In the genomic region with DNA sequence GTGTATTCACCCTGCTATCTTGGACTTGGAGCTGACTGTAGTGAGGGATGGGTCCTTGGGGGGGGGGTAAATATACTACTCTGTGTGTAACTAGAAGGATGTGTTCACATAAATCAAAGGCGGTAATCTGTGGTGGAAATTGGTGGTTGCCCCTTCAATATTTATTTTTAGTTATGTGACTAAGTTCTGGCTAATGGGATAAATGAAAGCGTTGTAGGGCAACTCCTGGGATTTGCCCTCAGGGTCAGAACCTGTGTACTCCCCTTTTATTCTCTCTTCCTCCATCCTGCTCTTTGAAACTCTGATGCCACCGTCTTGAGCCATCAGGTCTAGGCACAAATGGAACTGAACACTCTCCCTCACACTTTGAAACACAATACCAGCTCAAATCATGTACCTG, we compare ENCODE assay signal across 16 cellular contexts. TPM values are rescaled to one million over a fixed set of nuclear protein-coding genes. Genes with fewer than 3 reads are reported as not detected.
A peak's percentile ranks its signal among the peaks of the same experiment; 100 is the strongest.
DNase-seq lines count a peak whose midpoint lies in the region; ATAC-seq and TF ChIP-seq lines count a peak whose summit lies in the region.
"Had no signal": no experiment of that assay in that cellular context is flagged by ENCODE, and none has a peak within 500 bp of the region (broad histone marks: within the 10 kb centered on the region; RNA-seq: fewer than 3 reads in every experiment).

No MANE protein-coding gene starts in this region.

- H3K36me3 ChIP-seq in OCI-LY3 (replicated peaks; ENCODE audit: low read depth, low read length) (no peaks in the 10 kb centered on the region), neural progenitor cell (no peaks in the 10 kb centered on the region), left lung (no peaks in the 10 kb centered on the region)
- H3K36me3 ChIP-seq: BE2C had no signal

- H3K4me1 ChIP-seq in OCI-LY3 (ENCODE audit: low read length) (peaks cover 22% of the 10 kb centered on the region), neural progenitor cell (no peaks in the 10 kb centered on the region), left lung (peaks cover 0 to 8% of the 10 kb centered on the region in 2 donors)
- H3K4me1 ChIP-seq: BE2C had no signal

- H3K9me3 Mint-ChIP-seq in neural progenitor cell = no peaks in the 10 kb centered on the region
- H3K9me3 Mint-ChIP-seq: CD4-positive, CD25-positive, alpha-beta regulatory T cell; H9 had no signal

- peaks cover 4% of the 10 kb centered on the region for H3K4me1 Mint-ChIP-seq in neural progenitor cell

- H3K27ac ChIP-seq in OCI-LY3 (ENCODE audit: low read length) (no peak overlapping the region), neural progenitor cell (no peak overlapping the region), left lung (no peak overlapping the region)

- H2AFZ ChIP-seq in OCI-LY3 (ENCODE audit: low read depth, low read length) (no peak overlapping the region), neural progenitor cell (replicated peaks) (no peak overlapping the region)

- no peaks in the 10 kb centered on the region for H3K79me2 ChIP-seq in OCI-LY3 (ENCODE audit: low read length)
- no peaks in the 10 kb centered on the region for H3K79me2 ChIP-seq in neural progenitor cell (ENCODE audit: low read depth)

- ATAC-seq in left lung = no peak
- ATAC-seq: GM12878 had no signal

- no peaks in the 10 kb centered on the region for H3K36me3 Mint-ChIP-seq in neural progenitor cell
- H3K36me3 Mint-ChIP-seq: CD4-positive, CD25-positive, alpha-beta regulatory T cell had no signal

- H3K27me3 ChIP-seq in OCI-LY3 (ENCODE audit: low read depth, low read length) = peaks cover 15% of the 10 kb centered on the region
- peaks cover 10% of the 10 kb centered on the region for H3K27me3 ChIP-seq in neural progenitor cell
- no peaks in the 10 kb centered on the region for H3K27me3 ChIP-seq in left lung
- H3K27me3 ChIP-seq: BE2C had no signal

- no peaks in the 10 kb centered on the region for H3K27me3 Mint-ChIP-seq in neural progenitor cell (ENCODE audit: insufficient read depth, low read depth)

- intact Hi-C loops in left lung (cut with DNase I) = no loop called here

- peak overlapping the region; percentile 29 for H3K27ac Mint-ChIP-seq in neural progenitor cell
- H3K27ac Mint-ChIP-seq: CD4-positive, CD25-positive, alpha-beta regulatory T cell; H9 had no signal

- CTCF ChIA-PET in GM10248 (lab: Yijun Ruan, JAX) = interaction anchor here (1.1 to 8.9 kb wide), 10 partner anchors 8 to 228 kb away, joined by 3 to 166 read pairs (median 16); no protein-coding TSS in a partner anchor

- H3K4me3 ChIP-seq in OCI-LY3 (ENCODE audit: low read length) = peak overlapping the region; percentile 66
- no peak overlapping the region for H3K4me3 ChIP-seq in neural progenitor cell
- H3K4me3 ChIP-seq in left lung = no peak overlapping the region
- H3K4me3 ChIP-seq: GM12878 had no signal

- DNase-seq in ELR (ENCODE audit: low read depth) = peak; percentile 36
- DNase-seq in M059J (ENCODE audit: low read depth) = peak; percentile 50
- no peak for DNase-seq in neural progenitor cell (ENCODE audit: low spot score)
- DNase-seq in activated CD8-positive, alpha-beta memory T cell treated with anti-CD3 and anti-CD28 coated beads for 24 hours = no peak
- DNase-seq in GM10248 (ENCODE audit: extremely low spot score) = no peak
- DNase-seq in left lung = no peak
- DNase-seq: ACHN; BE2C; C1 segment of cervical spinal cord; CD4-positive, CD25-positive, alpha-beta regulatory T cell; DMS153; DMS79; GF-D8; H9 had no signal

- POLR2A ChIA-PET in GM10248 (lab: Yijun Ruan, JAX) = no interaction called here

- H3F3A ChIP-seq in neural progenitor cell (ENCODE audit: low read depth) = no peaks in the 10 kb centered on the region

- H3K9me3 ChIP-seq in OCI-LY3 (ENCODE audit: insufficient read depth, low read length) (no peaks in the 10 kb centered on the region), neural progenitor cell (ENCODE audit: low read depth) (no peaks in the 10 kb centered on the region), left lung (no peaks in the 10 kb centered on the region)
- H3K9me3 ChIP-seq: BE2C had no signal

- H3K4me3 Mint-ChIP-seq in neural progenitor cell = no peak overlapping the region
- H3K4me3 Mint-ChIP-seq: CD4-positive, CD25-positive, alpha-beta regulatory T cell; H9 had no signal

- H3K4me2 ChIP-seq in OCI-LY3 (ENCODE audit: low read length) (peak overlapping the region; percentile 65), neural progenitor cell (no peak overlapping the region)

- H3K9ac ChIP-seq in OCI-LY3 (ENCODE audit: low read length) (no peak overlapping the region), neural progenitor cell (no peak overlapping the region)

- H4K20me1 ChIP-seq in OCI-LY3 (ENCODE audit: insufficient read depth, low read length) (no peaks in the 10 kb centered on the region), neural progenitor cell (ENCODE audit: low read depth) (no peaks in the 10 kb centered on the region)

- TF ChIP-seq CTCF in OCI-LY3 (IDR thresholded peaks at IDR 0.05; ENCODE audit: low read depth, low read length) (no peak), neural progenitor cell (IDR thresholded peaks at IDR 0.05) (no peak), GM10248 (IDR thresholded peaks at IDR 0.05; ENCODE audit: control extremely low read depth, extremely low read depth, low read depth, missing control alignments) (no peak), left lung (IDR thresholded peaks at IDR 0.05) (no peak)

RNA-seq across cellular contexts. Expression of a gene that starts 24.3 kb away (rescaled TPM):
- 27.2 and 36.8 TPM in 2 replicates for total RNA-seq in M059J (2014; rRNA removed; shearing (Covaris generic))
- total RNA-seq in neural progenitor cell (ENCODE audit: low replicate concordance) = 5.8 and 6.7 TPM in 2 replicates
- 10 to 100 TPM; 36.3 to 44.7 TPM for total RNA-seq in left lung

Comparison
In these comparisons a context has a peak if more than half of its experiments do, and no peak if none do; other contexts are left out.
1. DNase-seq: peak in ELR (single experiment) and M059J (single experiment); none in neural progenitor cell (single experiment), activated CD8-positive, alpha-beta memory T cell treated with anti-CD3 and anti-CD28 coated beads for 24 hours (single experiment), GM10248 (single experiment) and left lung (0 of 2).